ENCODE assay signal across 8 cellular contexts in the genomic region with DNA sequence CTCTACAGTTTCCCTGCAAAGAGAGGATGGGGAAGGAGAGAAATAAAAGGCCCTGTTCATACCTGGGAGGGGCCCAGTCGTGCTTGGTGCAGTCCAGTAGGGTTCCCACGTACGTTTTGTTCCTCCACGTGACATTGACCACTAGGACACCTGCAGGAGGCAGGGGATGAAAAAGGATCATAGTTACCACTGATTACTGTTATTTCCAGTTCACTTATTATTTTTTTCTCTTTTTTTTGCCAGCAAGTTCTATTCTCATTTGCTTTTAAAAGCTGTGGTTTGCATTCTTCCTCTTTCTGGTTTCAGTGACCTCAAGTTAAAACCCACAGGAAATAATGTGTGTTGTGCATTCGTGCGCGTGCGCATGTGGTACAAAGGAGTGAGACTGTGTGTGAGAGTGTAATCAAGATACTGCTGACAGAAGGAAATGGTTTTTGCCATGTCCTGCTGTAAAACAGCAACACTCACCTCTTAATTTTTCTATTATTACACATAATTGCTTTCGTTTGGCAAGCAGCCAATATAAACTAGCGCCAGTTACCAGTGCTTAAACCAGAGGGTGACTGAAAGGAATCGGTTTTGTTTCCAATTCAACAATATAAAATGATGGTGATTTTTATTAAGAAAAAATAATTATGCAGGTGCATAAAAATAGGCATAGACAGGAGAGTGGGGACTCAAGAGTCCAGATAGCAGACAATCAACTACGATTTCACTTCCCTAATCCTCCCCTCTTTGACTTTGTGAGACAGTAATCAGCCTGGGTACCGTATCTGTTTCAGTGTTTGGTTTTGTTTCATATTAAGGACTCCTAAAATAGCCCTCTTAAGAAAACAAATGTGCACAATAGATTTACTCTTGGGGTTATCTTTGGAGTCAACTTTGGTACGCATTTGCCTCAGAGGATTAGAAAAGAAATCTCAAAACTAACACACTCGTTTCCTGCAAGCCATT.
A peak's percentile ranks its signal among the peaks of the same experiment; 100 is the strongest.
DNase-seq lines count a peak whose midpoint lies in the region; ATAC-seq and TF ChIP-seq lines count a peak whose summit lies in the region.

No MANE protein-coding gene starts in this region.

- intact Hi-C loops in CD8-positive, alpha-beta T cell (cut with DNase I, micrococcal nuclease): no loop called here
- intact Hi-C loops in esophagus squamous epithelium (cut with DNase I): no loop called here
- intact Hi-C loops in transverse colon (cut with DNase I; ENCODE audit: low total_unique reads): loop anchor here (5.0 kb wide), 1 partner anchor 97 kb away; a partner anchor contains a TSS

- peak overlapping the region; percentile 3 for H3K4me3 Mint-ChIP-seq in CD8-positive, alpha-beta T cell

- POLR2A ChIA-PET in CD8-positive, alpha-beta T cell (lab: Charles Lee): no interaction called here

- TF ChIP-seq EP300 in transverse colon (IDR thresholded peaks at IDR 0.05; ENCODE audit: low read depth): no peak

- H2AFZ ChIP-seq in OCI-LY3 (ENCODE audit: low read depth, low read length): no peak overlapping the region

- no peak for TF ChIP-seq CTCF in CD8-positive, alpha-beta T cell (IDR thresholded peaks at IDR 0.05)
- TF ChIP-seq CTCF in OCI-LY3 (IDR thresholded peaks at IDR 0.05; ENCODE audit: low read depth, low read length) (no peak), esophagus squamous epithelium (IDR thresholded peaks at IDR 0.05) (no peak), neutrophil (IDR thresholded peaks at IDR 0.05) (no peak), transverse colon (IDR thresholded peaks at IDR 0.05) (no peak)

- H3K27ac ChIP-seq in CD8-positive, alpha-beta T cell (ENCODE audit: low read depth, low read length): no peak overlapping the region
- H3K27ac ChIP-seq in OCI-LY3 (ENCODE audit: low read length) (peak overlapping the region; percentile 85), esophagus squamous epithelium (peak overlapping the region in 3 of 4 donors; percentile 18 to 85 (median 55)), neutrophil (peak overlapping the region; percentile 74), transverse colon (peak overlapping the region; percentile 81 to 92 (median 82))

- H3K9me3 Mint-ChIP-seq in CD8-positive, alpha-beta T cell: no peaks in the 10 kb centered on the region

- H3K36me3 Mint-ChIP-seq in CD8-positive, alpha-beta T cell: no peaks in the 10 kb centered on the region

- CTCF ChIA-PET in CD8-positive, alpha-beta T cell (lab: Charles Lee): no interaction called here

- peaks cover 22% of the 10 kb centered on the region for H3K27me3 ChIP-seq in CD8-positive, alpha-beta T cell (ENCODE audit: insufficient read depth, low read length)
- H3K27me3 ChIP-seq in OCI-LY3 (ENCODE audit: low read depth, low read length): peaks cover 41% of the 10 kb centered on the region
- H3K27me3 ChIP-seq in esophagus squamous epithelium: no peaks in the 10 kb centered on the region
- H3K27me3 ChIP-seq in neutrophil: peaks cover 59% of the 10 kb centered on the region
- H3K27me3 ChIP-seq in transverse colon: no peaks in the 10 kb centered on the region

- peak in 6 of 7 experiments; percentile 50 to 80 (median 67) for DNase-seq in CD8-positive, alpha-beta T cell
- DNase-seq in HK-2 (ENCODE audit: unreplicated experiment) (peak; percentile 68), activated T-cell treated with anti-CD3 and anti-CD28 coated beads for 4 hours (peak; percentile 45), esophagus squamous epithelium (lab: John Stamatoyannopoulos, UW) (peak; percentile 41), transverse colon (peak; percentile 84)

- H3K27ac Mint-ChIP-seq in CD8-positive, alpha-beta T cell: no peak overlapping the region

- H3K4me2 ChIP-seq in OCI-LY3 (ENCODE audit: low read length): peak overlapping the region; percentile 96

- peaks cover 34% of the 10 kb centered on the region for H3K27me3 Mint-ChIP-seq in CD8-positive, alpha-beta T cell (ENCODE audit: low read depth)

- no peaks in the 10 kb centered on the region for H3K79me2 ChIP-seq in OCI-LY3 (ENCODE audit: low read length)

- H3K4me1 Mint-ChIP-seq in CD8-positive, alpha-beta T cell (ENCODE audit: low read depth): peaks cover 34% of the 10 kb centered on the region

- in situ Hi-C loops in transverse colon (cut with MboI; ENCODE audit: low pct_ligation_motif_present in 1 of 4, low pct_unique_long_range_greater_than_20kb in 1 of 4, low sequenced_read_pairs in 3 of 4): loop anchor here in 1 of 4 donors (5.0 kb wide), 1 partner anchor 102 kb away; no protein-coding TSS in a partner anchor

- peaks cover 12% of the 10 kb centered on the region for H4K20me1 ChIP-seq in OCI-LY3 (ENCODE audit: insufficient read depth, low read length)

- 28 to 31% methylated on average over 15 of the region's 15 CpGs for WGBS in esophagus squamous epithelium, 2 donors
- WGBS in transverse colon (ENCODE audit: low coverage in 1 of 2), 2 donors: 13 to 25% methylated on average over 15 of the region's 15 CpGs

- TF ChIP-seq POLR2A in esophagus squamous epithelium (IDR thresholded peaks at IDR 0.05) (no peak), transverse colon (IDR thresholded peaks at IDR 0.05) (no peak)

- H3K4me3 ChIP-seq in CD8-positive, alpha-beta T cell (ENCODE audit: low read depth, low read length): no peak overlapping the region
- H3K4me3 ChIP-seq in OCI-LY3 (ENCODE audit: low read length) (peak overlapping the region; percentile 87), esophagus squamous epithelium (peak overlapping the region in 1 of 4 donors; percentile 26), neutrophil (ENCODE audit: low read depth in 1 of 2, low read length in 1 of 2) (peak overlapping the region; percentile 40 to 42), transverse colon (no peak overlapping the region)

- no peaks in the 10 kb centered on the region for H3K36me3 ChIP-seq in CD8-positive, alpha-beta T cell (ENCODE audit: insufficient read depth, low read length)
- H3K36me3 ChIP-seq in OCI-LY3 (replicated peaks; ENCODE audit: low read depth, low read length) (no peaks in the 10 kb centered on the region), esophagus squamous epithelium (peaks cover 0 to 26% (median 0%) of the 10 kb centered on the region in 3 donors), neutrophil (no peaks in the 10 kb centered on the region), transverse colon (no peaks in the 10 kb centered on the region)

- peaks cover 38% of the 10 kb centered on the region for H3K4me1 ChIP-seq in CD8-positive, alpha-beta T cell (ENCODE audit: insufficient read depth, low read length)
- H3K4me1 ChIP-seq in OCI-LY3 (ENCODE audit: low read length): peaks cover 41% of the 10 kb centered on the region
- H3K4me1 ChIP-seq in esophagus squamous epithelium: peaks cover 5 to 53% (median 27%) of the 10 kb centered on the region in 3 donors
- H3K4me1 ChIP-seq in neutrophil (ENCODE audit: control insufficient read depth in 1 of 2, insufficient read depth in 1 of 2, low read depth in 1 of 2, low read length in 1 of 2): peaks cover 40 to 43% of the 10 kb centered on the region in 2 experiments
- H3K4me1 ChIP-seq in transverse colon: peaks cover 20 to 54% (median 46%) of the 10 kb centered on the region in 4 donors

- peak overlapping the region; percentile 44; the same call in 1 of the 2 replicates for H3K9ac ChIP-seq in OCI-LY3 (ENCODE audit: low read length)

- no peaks in the 10 kb centered on the region for H3K9me3 ChIP-seq in CD8-positive, alpha-beta T cell (ENCODE audit: low read length)
- H3K9me3 ChIP-seq in OCI-LY3 (ENCODE audit: insufficient read depth, low read length) (no peaks in the 10 kb centered on the region), esophagus squamous epithelium (no peaks in the 10 kb centered on the region), neutrophil (no peaks in the 10 kb centered on the region), transverse colon (no peaks in the 10 kb centered on the region)

- peak; percentile 85 for ATAC-seq in CD8-positive, alpha-beta T cell
- peak; percentile 63 for ATAC-seq in GM21360 (IDR thresholded peaks at IDR 0.05; ENCODE audit: unreplicated experiment)

Comparison
In these comparisons a context has a peak if more than half of its experiments do, and no peak if none do; other contexts are left out.
1. H3K4me3 ChIP-seq: peak in OCI-LY3 (single experiment) and neutrophil (2 of 2); none in CD8-positive, alpha-beta T cell (single experiment) and transverse colon (0 of 4).
2. Peak in every context shown above with its lines, with median percentiles within 50 percentile points of each other: DNase-seq.